22 cellular contexts compared by ENCODE assay signal in the genomic region with DNA sequence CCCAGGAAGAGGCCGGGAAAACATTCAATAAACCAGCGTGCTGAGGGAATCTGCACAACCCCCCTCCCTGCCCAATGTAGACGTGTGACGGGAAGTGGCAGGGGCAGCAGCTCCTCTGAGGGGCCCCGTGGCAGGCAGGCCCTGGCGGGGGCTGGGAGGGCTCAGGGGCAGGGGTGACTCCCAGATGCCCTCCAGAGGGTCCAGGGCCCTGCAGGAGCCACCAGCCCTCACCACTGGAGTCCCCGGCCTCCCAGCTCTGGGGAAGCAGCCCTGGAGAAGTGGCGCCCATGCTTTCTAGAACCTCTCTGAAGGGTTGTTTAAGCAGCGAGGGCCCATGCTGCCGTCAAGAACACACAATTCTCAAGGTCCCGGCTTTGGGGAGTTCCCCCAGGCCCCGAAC. TPM values are rescaled to one million over a fixed set of nuclear protein-coding genes. Genes with fewer than 3 reads are reported as not detected.
DNase-seq lines count a peak whose midpoint lies in the region; ATAC-seq, FAIRE-seq and TF ChIP-seq lines count a peak whose summit lies in the region.
"Had no signal": no experiment of that assay in that cellular context is flagged by ENCODE, and none has a peak within 500 bp of the region (broad histone marks: within the 10 kb centered on the region; RNA-seq: fewer than 3 reads in every experiment).

No MANE protein-coding gene starts in this region.

- H3K27me3 Mint-ChIP-seq in brain: peaks cover 3% of the 10 kb centered on the region
- H3K27me3 Mint-ChIP-seq: B cell; CD4-positive, alpha-beta T cell; IgD-negative memory B cell had no signal

- H3K27ac ChIP-seq in HepG2 (ENCODE audit: extremely low read length, insufficient read depth, low read length): peak overlapping the region; percentile 49
- H3K27ac ChIP-seq in right lobe of liver: no peak overlapping the region
- H3K27ac ChIP-seq in SK-N-MC: peak overlapping the region; percentile 51; the same call in 1 of the 2 replicates
- no peak overlapping the region for H3K27ac ChIP-seq in osteoblast (ENCODE audit: low read depth, low read length)
- H3K27ac ChIP-seq: C4-2B had no signal

- H3K9me3 ChIP-seq in HepG2 (ENCODE audit: low read length) (no peaks in the 10 kb centered on the region), right lobe of liver (no peaks in the 10 kb centered on the region), SK-N-MC (ENCODE audit: low read depth, low read length) (no peaks in the 10 kb centered on the region), osteoblast (ENCODE audit: low read depth, low read length) (no peaks in the 10 kb centered on the region)
- H3K9me3 ChIP-seq: Caco-2 had no signal

- H4K20me1 ChIP-seq in HepG2 (ENCODE audit: insufficient read depth, low read length) (no peaks in the 10 kb centered on the region), osteoblast (ENCODE audit: insufficient read depth, low read length) (peaks cover 9% of the 10 kb centered on the region)

- H3K4me1 ChIP-seq in HepG2 (ENCODE audit: insufficient read depth, low read length): peaks cover 35% of the 10 kb centered on the region
- H3K4me1 ChIP-seq in right lobe of liver: no peaks in the 10 kb centered on the region
- H3K4me1 ChIP-seq in osteoblast (ENCODE audit: insufficient read depth, low read length): peaks cover 10% of the 10 kb centered on the region
- H3K4me1 ChIP-seq: Caco-2 had no signal

- peak overlapping the region in 3 of 5 experiments; percentile 54 to 89 (median 68) for H3K27ac Mint-ChIP-seq in brain
- H3K27ac Mint-ChIP-seq: B cell; CD4-positive, alpha-beta T cell; HFFc6; IgD-negative memory B cell had no signal

- 0 out of 2 replicates have a peak overlapping the region, but pooled peaks have one; percentile 10 for H3K9ac ChIP-seq in HepG2 (ENCODE audit: insufficient read depth, low read depth, low read length)
- H3K9ac ChIP-seq in SK-N-MC (ENCODE audit: insufficient read length): no peak overlapping the region

- WGBS in HepG2 (ENCODE audit: low lambda C conversion rate): 94% methylated on average over 5 of the region's 12 CpGs
- WGBS in right lobe of liver (ENCODE audit: insufficient coverage, low coverage, low lambda C conversion rate, missing lambda C conversion rate): 83% methylated on average over 1 of the region's 12 CpGs

- H3K4me3 ChIP-seq in HepG2 (replicated peaks in 1 of 3; ENCODE audit: insufficient read depth in 1 of 3, low read depth in 2 of 3, low read length in 3 of 3) (no peak overlapping the region), right lobe of liver (no peak overlapping the region), SK-N-MC (no peak overlapping the region), osteoblast (ENCODE audit: insufficient read depth, low read length) (no peak overlapping the region)

- in situ Hi-C loops in HepG2 (cut with HindIII; ENCODE audit: extremely low pct_ligation_motif_present, low pct_unique_long_range_greater_than_20kb): no loop called here

- no peak for TF ChIP-seq CTCF in HepG2 (CRISPR knock-in tag; IDR thresholded peaks at IDR 0.05)
- TF ChIP-seq CTCF in right lobe of liver (IDR thresholded peaks at IDR 0.05): no peak
- no peak for TF ChIP-seq CTCF in brain (conservative IDR thresholded peaks at IDR 0.05)
- no peak for TF ChIP-seq CTCF in osteoblast (IDR thresholded peaks at IDR 0.05; ENCODE audit: extremely low read depth, low read depth, low read length)

- TF ChIP-seq EP300 in HepG2 (IDR thresholded peaks at IDR 0.05; ENCODE audit: low read depth in 2 of 2, low read length in 2 of 2) (no peak), HepG2 (CRISPR knock-in tag; IDR thresholded peaks at IDR 0.05; ENCODE audit: borderline replicate concordance) (no peak)

- no peak for TF ChIP-seq POLR2A in HepG2 (IDR thresholded peaks at IDR 0.05; ENCODE audit: insufficient read depth in 1 of 2, low read depth in 2 of 2, low read length in 2 of 2)
- no peak for TF ChIP-seq POLR2A in right lobe of liver (IDR thresholded peaks at IDR 0.05)

- TF ChIP-seq RAD21 in HepG2 (CRISPR knock-in tag; IDR thresholded peaks at IDR 0.05): no peak

- H3K4me2 ChIP-seq in HepG2 (ENCODE audit: low read depth, low read length) (peak overlapping the region; percentile 51; the same call in 1 of the 2 replicates), osteoblast (ENCODE audit: insufficient read depth, low read length) (no peak overlapping the region)

- CTCF ChIA-PET in HepG2 (lab: Yijun Ruan, JAX; ENCODE audit: low intra/inter-chr PET ratio, low total read pairs): no interaction called here

- H3K36me3 ChIP-seq in HepG2 (replicated peaks in 1 of 2; ENCODE audit: control insufficient read depth in 1 of 2, insufficient read depth in 2 of 2, low read length in 2 of 2) (peaks cover 2 to 14% of the 10 kb centered on the region in 2 experiments; a peak in 3 of 5 replicates), right lobe of liver (no peaks in the 10 kb centered on the region), SK-N-MC (ENCODE audit: insufficient read depth, low read length) (no peaks in the 10 kb centered on the region), osteoblast (ENCODE audit: insufficient read depth, low read length) (no peaks in the 10 kb centered on the region)

- H3K4me3 Mint-ChIP-seq in brain: no peak overlapping the region
- H3K4me3 Mint-ChIP-seq: B cell; CD4-positive, alpha-beta T cell; HFFc6; IgD-negative memory B cell had no signal

- intact Hi-C loops in HepG2 (cut with micrococcal nuclease; ENCODE audit: unreplicated experiment) (no loop called here), right lobe of liver (cut with DNase I) (no loop called here)

- H3K27me3 ChIP-seq in HepG2 (ENCODE audit: control insufficient read depth in 1 of 2, insufficient read depth in 2 of 2, low read length in 2 of 2) (no peaks in the 10 kb centered on the region), right lobe of liver (no peaks in the 10 kb centered on the region), osteoblast (ENCODE audit: insufficient read depth, low read length) (no peaks in the 10 kb centered on the region)

- FAIRE-seq in HepG2 (lab: Jason Lieb, UNC): no peak
- FAIRE-seq in urothelium cell line (lab: Jason Lieb, UNC): peak; percentile 32
- FAIRE-seq: D721Med, G401.6, GM12891, GM19239 had no signal

- H3K36me3 Mint-ChIP-seq in brain: no peaks in the 10 kb centered on the region

- BruUV-seq in HepG2 (replicated peaks; lab: Mats Ljungman, UMichigan): no TSS peak

- POLR2A ChIA-PET in HepG2 (lab: Yijun Ruan, JAX): interaction anchor here (1.0 to 1.1 kb wide), 2 partner anchors 8 to 87 kb away, joined by 3 read pairs; a partner anchor contains a TSS

- H3K9me3 Mint-ChIP-seq in brain: no peaks in the 10 kb centered on the region
- H3K9me3 Mint-ChIP-seq: CD4-positive, alpha-beta T cell; HFFc6; IgD-negative memory B cell had no signal

- H3K79me2 ChIP-seq in HepG2 (ENCODE audit: insufficient read depth, low read length) (no peaks in the 10 kb centered on the region), osteoblast (ENCODE audit: insufficient read depth, low read length) (no peaks in the 10 kb centered on the region)

- H2AFZ ChIP-seq in HepG2 (ENCODE audit: low read length): no peak overlapping the region
- no peak overlapping the region for H2AFZ ChIP-seq in osteoblast (ENCODE audit: low read length)

- peaks cover 45% of the 10 kb centered on the region for H3K4me1 Mint-ChIP-seq in brain

- DNase-seq in HepG2 (ENCODE audit: low spot score) (no peak), right lobe of liver (no peak), SK-N-MC (ENCODE audit: low read depth, low spot score) (no peak), urothelium cell line (ENCODE audit: low spot score) (no peak), osteoblast (ENCODE audit: insufficient read length, low spot score, missing footprints) (no peak), NCI-H1694 treated with DMSO at 0.1 percent for 48 hours (lab: John Stamatoyannopoulos, UW) (no peak)
- DNase-seq: 8988T; Caco-2; CD4-positive, alpha-beta T cell; GOT3; H7; HFFc6 had no signal

- ATAC-seq in HepG2: no peak
- no peak for ATAC-seq in right lobe of liver
- ATAC-seq in GM19463 (IDR thresholded peaks at IDR 0.05; ENCODE audit: unreplicated experiment): no peak
- ATAC-seq: HCT116 had no signal

RNA-seq across cellular contexts. Expression of a gene that starts 8.4 kb away (rescaled TPM):
- 15.2 and 19.7 TPM in 2 replicates for total RNA-seq in HepG2 (2016; rRNA removed; fragmentation: Illumina TruSeq; extraction: Trizol)
- total RNA-seq in HepG2 (2016; cell fraction: cytosol; rRNA removed; fragmentation: Illumina TruSeq; extraction: Trizol; ENCODE audit: low read depth): 11.8 and 14.0 TPM in 2 replicates
- 14.3 and 19.8 TPM in 2 replicates for total RNA-seq in HepG2 (2016; cell fraction: insoluble cytoplasmic fraction; rRNA removed; fragmentation: Illumina TruSeq; extraction: Trizol)
- total RNA-seq in HepG2 (2016; cell fraction: membrane; rRNA removed; fragmentation: Illumina TruSeq; extraction: Trizol): 22.2 and 30.5 TPM in 2 replicates
- total RNA-seq in HepG2 (2016; cell fraction: nucleus; rRNA removed; fragmentation: Illumina TruSeq; extraction: Trizol): 13.6 and 15.7 TPM in 2 replicates
- polyA plus RNA-seq in HepG2 (2011; rRNA removed): 12.7 and 16.4 TPM in 2 replicates
- 14.9 and 19.2 TPM in 2 replicates for polyA plus RNA-seq in HepG2 (2011; cell fraction: cytosol; rRNA removed)
- polyA plus RNA-seq in HepG2 (2011; cell fraction: nucleus; rRNA removed): 55.4 and 63.5 TPM in 2 replicates
- polyA plus RNA-seq in HepG2 (2012): 10.5 and 10.7 TPM in 2 replicates
- 9.9 and 11.3 TPM in 2 replicates for polyA plus RNA-seq in HepG2 (2016; cell fraction: cytosol; fragmentation: Illumina TruSeq; extraction: Trizol; ENCODE audit: low read depth)
- polyA plus RNA-seq in HepG2 (2016; cell fraction: insoluble cytoplasmic fraction; fragmentation: Illumina TruSeq; extraction: Trizol; ENCODE audit: low read depth): 17.5 and 21.3 TPM in 2 replicates
- polyA plus RNA-seq in HepG2 (2016; cell fraction: membrane; fragmentation: Illumina TruSeq; extraction: Trizol; ENCODE audit: low read depth): 22.0 and 22.5 TPM in 2 replicates
- polyA plus RNA-seq in HepG2 (2016; cell fraction: nucleus; fragmentation: Illumina TruSeq; extraction: Trizol; ENCODE audit: insufficient read depth, low read depth): 36.9 and 39.6 TPM in 2 replicates
- polyA minus RNA-seq in HepG2 (2011; rRNA and poly(A)+ RNA removed; ENCODE audit: low replicate concordance): 7.5 and 47.4 TPM in 2 replicates
- 11.5 and 13.4 TPM in 2 replicates for polyA minus RNA-seq in HepG2 (2011; cell fraction: cytosol; rRNA and poly(A)+ RNA removed)
- 4.2 and 5.7 TPM in 2 replicates for polyA minus RNA-seq in HepG2 (2011; cell fraction: nucleus; rRNA and poly(A)+ RNA removed)
- total RNA-seq in right lobe of liver: 10 to 100 TPM in 4 of 6 experiments, 1 to 10 TPM in 2; 7.0 to 26.4 (median 11.9) TPM
- 10.9 TPM for polyA plus RNA-seq in brain (ENCODE audit: insufficient read depth, low read depth, low replicate concordance)
- total RNA-seq in osteoblast: 10.3 and 10.5 TPM in 2 replicates
- total RNA-seq: CD4-positive, alpha-beta T cell had no signal

RNA-seq across cellular contexts. Expression of a gene that starts 35.2 kb away (rescaled TPM):
- 0.84 and 2.0 TPM in 2 replicates for total RNA-seq in HepG2 (2016; rRNA removed; fragmentation: Illumina TruSeq; extraction: Trizol)
- 0.91 and 1.1 TPM in 2 replicates for total RNA-seq in HepG2 (2016; cell fraction: cytosol; rRNA removed; fragmentation: Illumina TruSeq; extraction: Trizol; ENCODE audit: low read depth)
- 0.89 and 1.2 TPM in 2 replicates for total RNA-seq in HepG2 (2016; cell fraction: insoluble cytoplasmic fraction; rRNA removed; fragmentation: Illumina TruSeq; extraction: Trizol)
- 1.9 and 2.7 TPM in 2 replicates for total RNA-seq in HepG2 (2016; cell fraction: membrane; rRNA removed; fragmentation: Illumina TruSeq; extraction: Trizol)
- 1.1 and 3.4 TPM in 2 replicates for total RNA-seq in HepG2 (2016; cell fraction: nucleus; rRNA removed; fragmentation: Illumina TruSeq; extraction: Trizol)
- polyA plus RNA-seq in HepG2 (2011; rRNA removed): 15.9 and 17.2 TPM in 2 replicates
- 11.4 and 22.4 TPM in 2 replicates for polyA plus RNA-seq in HepG2 (2011; cell fraction: cytosol; rRNA removed)
- polyA plus RNA-seq in HepG2 (2011; cell fraction: nucleus; rRNA removed): 18.2 and 25.0 TPM in 2 replicates
- polyA plus RNA-seq in HepG2 (2012): 4.5 and 5.3 TPM in 2 replicates
- 2.1 and 2.2 TPM in 2 replicates for polyA plus RNA-seq in HepG2 (2016; cell fraction: cytosol; fragmentation: Illumina TruSeq; extraction: Trizol; ENCODE audit: low read depth)
- polyA plus RNA-seq in HepG2 (2016; cell fraction: insoluble cytoplasmic fraction; fragmentation: Illumina TruSeq; extraction: Trizol; ENCODE audit: low read depth): 0.78 and 1.3 TPM in 2 replicates
- 2.3 and 3.4 TPM in 2 replicates for polyA plus RNA-seq in HepG2 (2016; cell fraction: membrane; fragmentation: Illumina TruSeq; extraction: Trizol; ENCODE audit: low read depth)
- polyA plus RNA-seq in HepG2 (2016; cell fraction: nucleus; fragmentation: Illumina TruSeq; extraction: Trizol; ENCODE audit: insufficient read depth, low read depth): 2.2 and 2.5 TPM in 2 replicates
- polyA minus RNA-seq in HepG2 (2011; rRNA and poly(A)+ RNA removed; ENCODE audit: low replicate concordance): 0.87 and 47.8 TPM in 2 replicates
- polyA minus RNA-seq in HepG2 (2011; cell fraction: cytosol; rRNA and poly(A)+ RNA removed): 6.9 and 9.1 TPM in 2 replicates
- 9.3 and 14.0 TPM in 2 replicates for polyA minus RNA-seq in HepG2 (2011; cell fraction: nucleus; rRNA and poly(A)+ RNA removed)
- 10 to 100 TPM; 13.3 to 45.3 (median 22.8) TPM for total RNA-seq in right lobe of liver
- polyA plus RNA-seq in brain (ENCODE audit: insufficient read depth, low read depth, low replicate concordance): 10.5 TPM
- total RNA-seq in osteoblast: 3.5 and 5.1 TPM in 2 replicates

Comparison
In these comparisons a context has a peak if more than half of its experiments do, and no peak if none do; other contexts are left out.
1. H3K27ac ChIP-seq: peak in HepG2 (single experiment) and SK-N-MC (single experiment); none in right lobe of liver (0 of 3) and osteoblast (single experiment).